ENCODE assay signal across 20 cellular contexts in the genomic region with DNA sequence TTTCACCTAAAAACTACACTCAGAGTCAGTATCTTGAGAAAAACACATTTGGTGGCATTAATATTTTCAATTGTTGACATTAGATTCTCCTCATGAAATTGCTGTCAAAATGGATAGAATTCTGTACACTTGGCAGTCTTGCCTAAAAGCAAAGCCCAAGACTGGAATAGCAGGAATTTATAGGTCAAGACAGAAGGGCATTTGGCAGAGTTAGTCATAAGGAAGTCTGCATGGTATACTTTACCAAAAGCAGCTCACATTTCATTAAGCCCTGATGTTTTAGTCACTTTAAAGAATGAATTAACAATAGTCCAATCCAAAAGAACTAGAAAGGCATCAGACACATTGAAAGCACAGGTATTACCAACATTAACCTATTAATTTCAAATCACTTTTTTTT. TPM values are rescaled to one million over a fixed set of nuclear protein-coding genes. Genes with fewer than 3 reads are reported as not detected.
DNase-seq lines count a peak whose midpoint lies in the region; ATAC-seq, FAIRE-seq and TF ChIP-seq lines count a peak whose summit lies in the region.
"Had no signal": no experiment of that assay in that cellular context is flagged by ENCODE, and none has a peak within 500 bp of the region (broad histone marks: within the 10 kb centered on the region; RNA-seq: fewer than 3 reads in every experiment).

No MANE protein-coding gene starts in this region.

- FAIRE-seq in urothelium cell line (lab: Jason Lieb, UNC) = no peak

- H3K9me3 ChIP-seq in PC-9 (ENCODE audit: insufficient read depth, low read depth) = no peaks in the 10 kb centered on the region

- peak overlapping the region; percentile 60 for H3K4me3 Mint-ChIP-seq in osteocyte (ENCODE audit: unreplicated experiment)
- H3K4me3 Mint-ChIP-seq: CD8-positive, alpha-beta memory T cell had no signal

- no peaks in the 10 kb centered on the region for H3K27me3 ChIP-seq in PC-9 (ENCODE audit: insufficient read depth, low read depth)

- no peaks in the 10 kb centered on the region for H3K9me2 ChIP-seq in PC-9 (ENCODE audit: insufficient read depth)

- intact Hi-C loops in PC-9 (cut with micrococcal nuclease; ENCODE audit: unreplicated experiment) (no loop called here), left ventricle myocardium superior (cut with micrococcal nuclease) (no loop called here)

- H3K27ac ChIP-seq in PC-9 = peak overlapping the region; percentile 56
- H3K27ac ChIP-seq: skin epidermis had no signal

- CTCF ChIA-PET in PC-9 (lab: Charles Lee) = interaction anchor here (0.6 to 0.8 kb wide), 2 partner anchors 10 to 1613 kb away, joined by 3 to 5 read pairs; no protein-coding TSS in a partner anchor

- peaks cover 80% of the 10 kb centered on the region for H3K4me1 Mint-ChIP-seq in osteocyte (ENCODE audit: unreplicated experiment)
- H3K4me1 Mint-ChIP-seq: CD8-positive, alpha-beta memory T cell had no signal

- POLR2A ChIA-PET in PC-9 (lab: Charles Lee; ENCODE audit: unreplicated experiment) = interaction anchor here (0.6 kb wide), 1 partner anchor 130 kb away, joined by 3 read pairs; no protein-coding TSS in a partner anchor

- DNase-seq in ELR (ENCODE audit: low read depth) = peak; percentile 4
- DNase-seq in PC-9 = peak; percentile 9 to 91
- DNase-seq in epithelial cell of esophagus (ENCODE audit: low read depth) = peak; percentile 66
- no peak for DNase-seq in osteocyte (ENCODE audit: extremely low spot score, unreplicated experiment)
- no peak for DNase-seq in left ventricle myocardium superior
- no peak for DNase-seq in central memory CD4-positive, alpha-beta T cell
- no peak for DNase-seq in urothelium cell line (ENCODE audit: low spot score)
- no peak for DNase-seq in MV-4-11 (lab: John Stamatoyannopoulos, UW)
- DNase-seq: activated naive CD4-positive, alpha-beta T cell treated with Interleukin-2 at 50 U/mL for 16 hours; activated T-cell treated with anti-CD3 and anti-CD28 coated beads for 4 hours; CD8-positive, alpha-beta memory T cell; effector CD8-positive, alpha-beta T cell; KG1; NCI-H1105 treated with DMSO at 0.1 percent for 48 hours; NCI-H2171 treated with DMSO at 0.1 percent for 48 hours; NCI-H82; occipital lobe; stimulated activated CD4-positive, alpha-beta T cell treated with anti-CD3 and anti-CD28 coated beads, Interleukin-4, amount 100 ng/mL, for 4 hours had no signal

- peak overlapping the region; percentile 57 for H3K4me2 ChIP-seq in PC-9

- H3K27me3 Mint-ChIP-seq in osteocyte (ENCODE audit: unreplicated experiment) = no peaks in the 10 kb centered on the region

- no peaks in the 10 kb centered on the region for H4K20me1 ChIP-seq in PC-9 (ENCODE audit: insufficient read depth)

- H3K36me3 ChIP-seq in PC-9 (ENCODE audit: low read depth) = no peaks in the 10 kb centered on the region

- peaks cover 21% of the 10 kb centered on the region; the same call in 1 of the 2 replicates for H3F3A ChIP-seq in PC-9 (ENCODE audit: insufficient read depth, low read depth)

- no TSS peak for BruUV-seq in PC-9 (replicated peaks; lab: Mats Ljungman, UMichigan)

- H3K27ac Mint-ChIP-seq in osteocyte (ENCODE audit: unreplicated experiment) = peak overlapping the region; percentile 93
- H3K27ac Mint-ChIP-seq: CD8-positive, alpha-beta memory T cell had no signal

- H3K79me2 ChIP-seq in PC-9 (ENCODE audit: low read depth) = no peaks in the 10 kb centered on the region

- peaks cover 3% of the 10 kb centered on the region for H3K36me3 Mint-ChIP-seq in osteocyte (ENCODE audit: unreplicated experiment)
- H3K36me3 Mint-ChIP-seq: CD8-positive, alpha-beta memory T cell had no signal

- no peaks in the 10 kb centered on the region for H3K9me3 Mint-ChIP-seq in osteocyte (ENCODE audit: unreplicated experiment)
- H3K9me3 Mint-ChIP-seq: CD8-positive, alpha-beta memory T cell had no signal

- H3K4me3 ChIP-seq in PC-9 (peak overlapping the region; percentile 12; the same call in 1 of the 2 replicates), epithelial cell of esophagus (ENCODE audit: low read length) (no peak overlapping the region)
- H3K4me3 ChIP-seq: skin epidermis had no signal

- H2AFZ ChIP-seq in PC-9 = no peak overlapping the region

- peaks cover 43% of the 10 kb centered on the region for H3K4me1 ChIP-seq in PC-9 (replicated peaks; ENCODE audit: insufficient read depth)

- ATAC-seq in left ventricle myocardium superior = no peak
- ATAC-seq: left lobe of liver had no signal

- TF ChIP-seq CTCF in PC-9 (conservative IDR thresholded peaks at IDR 0.05) (no peak), epithelial cell of esophagus (IDR thresholded peaks at IDR 0.05; ENCODE audit: insufficient read depth, low read depth, low read length, missing control alignments) (no peak), osteocyte (IDR thresholded peaks at IDR 0.05) (no peak)

RNA-seq across cellular contexts. Expression of gene CCDC160, which starts 7.1 kb away (rescaled TPM):
- total RNA-seq in PC-9 (2021) = 0.23 and 0.48 TPM in 2 replicates
- total RNA-seq in osteocyte = 2.0 and 2.4 TPM in 2 replicates
- not detected for total RNA-seq in left ventricle myocardium superior
- total RNA-seq: CD8-positive, alpha-beta memory T cell; left lobe of liver had no signal

Comparison
In these comparisons a context has a peak if more than half of its experiments do, and no peak if none do; other contexts are left out.
1. DNase-seq: peak in ELR (single experiment), PC-9 (2 of 2) and epithelial cell of esophagus (single experiment); none in osteocyte (single experiment), left ventricle myocardium superior (single experiment), central memory CD4-positive, alpha-beta T cell (single experiment), urothelium cell line (single experiment) and MV-4-11 (single experiment).